In genomic region chr12:97912943-97913342, GRCh38 we compare ENCODE assay signal across 21 cellular contexts.
A peak's percentile ranks its signal among the peaks of the same experiment; 100 is the strongest.
DNase-seq lines count a peak whose midpoint lies in the region; ATAC-seq lines count a peak whose summit lies in the region.
"Had no signal": no experiment of that assay in that cellular context is flagged by ENCODE, and none has a peak within 500 bp of the region (broad histone marks: within the 10 kb centered on the region; RNA-seq: fewer than 3 reads in every experiment).

No MANE protein-coding gene starts in this region.

- H3K9me3 ChIP-seq in MG63 (no peaks in the 10 kb centered on the region), SJCRH30 (replicated peaks) (no peaks in the 10 kb centered on the region)
- H3K9me3 ChIP-seq: ascending aorta, vagina had no signal

- ATAC-seq in GM19455 (IDR thresholded peaks at IDR 0.05; ENCODE audit: unreplicated experiment): no peak
- ATAC-seq: stimulated activated effector memory CD8-positive, alpha-beta T cell treated with anti-CD3 and anti-CD28 coated beads, Interleukin-12 subunit alpha, Interleukin-12 subunit beta, amount 100 ng/mL, for 72 hours had no signal

- DNase-seq in AG20443 (ENCODE audit: low spot score) (peak; percentile 29), MG63 (peak; percentile 15), epithelial cell of prostate (ENCODE audit: low read depth, low spot score) (peak; percentile 64), posterior vena cava (ENCODE audit: low spot score) (peak; percentile 85), SJCRH30 (no peak)
- DNase-seq in activated CD8-positive, alpha-beta memory T cell treated with anti-CD3 and anti-CD28 coated beads, Interleukin-2, amount 50 U/mL, for 4 hours: no peak
- DNase-seq in activated CD4-positive, alpha-beta T cell treated with anti-CD3 and anti-CD28 coated beads, Interleukin-2, amount 50 U/mL, for 4 hours: no peak
- DNase-seq: activated CD4-positive, alpha-beta T cell treated with anti-CD3 and anti-CD28 coated beads, Interleukin-2, amount 50 U/mL, for 1 hour; activated naive CD4-positive, alpha-beta T cell treated with anti-CD3 and anti-CD28 coated beads, Interleukin-2, amount 50 U/mL, for 16 hours; caudate nucleus; endodermal cell; H7; NCI-H1694 treated with DMSO at 0.1 percent for 48 hours; NCI-H2171; nucleus accumbens; stimulated activated CD4-positive, alpha-beta T cell treated with anti-CD3 and anti-CD28 coated beads, Interleukin-2, amount 100 ng/mL, for 48 hours had no signal

- no peaks in the 10 kb centered on the region for H3K4me1 ChIP-seq in SJCRH30
- H3K4me1 ChIP-seq: ascending aorta, vagina had no signal

- H3K27ac ChIP-seq in epithelial cell of prostate (peak overlapping the region; percentile 52), SJCRH30 (no peak overlapping the region)
- H3K27ac ChIP-seq: ascending aorta, RWPE1, vagina had no signal

- intact Hi-C loops in posterior vena cava (cut with DNase I): no loop called here

- H3K27me3 ChIP-seq in MG63: no peaks in the 10 kb centered on the region
- H3K27me3 ChIP-seq in SJCRH30: no peaks in the 10 kb centered on the region
- H3K27me3 ChIP-seq: ascending aorta, vagina had no signal

- H3K36me3 ChIP-seq in MG63 (no peaks in the 10 kb centered on the region), SJCRH30 (no peaks in the 10 kb centered on the region)
- H3K36me3 ChIP-seq: ascending aorta, vagina had no signal

- no peak overlapping the region for H3K4me3 ChIP-seq in MG63
- no peak overlapping the region for H3K4me3 ChIP-seq in SJCRH30
- H3K4me3 ChIP-seq: ascending aorta, vagina had no signal

Comparison
In these comparisons a context has a peak if more than half of its experiments do, and no peak if none do; other contexts are left out.
1. DNase-seq: peak in AG20443 (single experiment), MG63 (single experiment), epithelial cell of prostate (single experiment) and posterior vena cava (single experiment); none in SJCRH30 (0 of 2), activated CD8-positive, alpha-beta memory T cell treated with anti-CD3 and anti-CD28 coated beads, Interleukin-2, amount 50 U/mL, for 4 hours (single experiment) and activated CD4-positive, alpha-beta T cell treated with anti-CD3 and anti-CD28 coated beads, Interleukin-2, amount 50 U/mL, for 4 hours (0 of 2).